Comparison of ENCODE assay signal across 12 cellular contexts in genomic region chr11:2390091-2390870, GRCh38.
A peak's percentile ranks its signal among the peaks of the same experiment; 100 is the strongest.
DNase-seq lines count a peak whose midpoint lies in the region; TF ChIP-seq lines count a peak whose summit lies in the region.
"Had no signal": no experiment of that assay in that cellular context is flagged by ENCODE, and none has a peak within 500 bp of the region (broad histone marks: within the 10 kb centered on the region; RNA-seq: fewer than 3 reads in every experiment).

No MANE protein-coding gene starts in this region.

- H3K9me3 Mint-ChIP-seq in activated naive CD4-positive, alpha-beta T cell treated with anti-CD3 and anti-CD28 coated beads, Interleukin-2, amount 50 U/mL, for 24 hours, result no peaks in the 10 kb centered on the region

- H3K27ac ChIP-seq in cingulate gyrus (ENCODE audit: low read depth, low read length) (peak overlapping the region; percentile 65), mucosa of rectum (ENCODE audit: low read depth in 2 of 2, low read length in 2 of 2) (peak overlapping the region; percentile 55 to 80), tibial artery (peak overlapping the region; percentile 63 to 69)

- H3K36me3 ChIP-seq in mucosa of rectum (ENCODE audit: control insufficient read depth in 2 of 2, insufficient read depth in 2 of 2, low read length in 2 of 2), result peaks cover 7 to 15% of the 10 kb centered on the region in 2 donors
- peaks cover 5 to 51% (median 47%) of the 10 kb centered on the region in 3 donors for H3K36me3 ChIP-seq in tibial artery

- intact Hi-C loops in tibial artery (cut with DNase I; ENCODE audit: low total_unique reads), result no loop called here

- H3K4me1 ChIP-seq in mucosa of rectum (ENCODE audit: control insufficient read depth in 2 of 2, insufficient read depth in 2 of 2, low read length in 2 of 2) (peaks cover 15 to 46% of the 10 kb centered on the region in 2 donors), tibial artery (peaks cover 0 to 69% (median 61%) of the 10 kb centered on the region in 4 donors)

- H3K4me3 Mint-ChIP-seq in activated naive CD4-positive, alpha-beta T cell treated with anti-CD3 and anti-CD28 coated beads, Interleukin-2, amount 50 U/mL, for 24 hours, result no peak overlapping the region

- peaks cover 39% of the 10 kb centered on the region for H3K4me1 Mint-ChIP-seq in activated naive CD4-positive, alpha-beta T cell treated with anti-CD3 and anti-CD28 coated beads, Interleukin-2, amount 50 U/mL, for 24 hours

- DNase-seq in activated naive CD4-positive, alpha-beta T cell treated with anti-CD3 and anti-CD28 coated beads, Interleukin-2, amount 50 U/mL, for 16 hours, result no peak
- DNase-seq in tibial artery (no peak), COR-L47 (lab: John Stamatoyannopoulos, UW) (no peak), cortex of kidney (lab: John Stamatoyannopoulos, UW) (no peak), AG08395 (ENCODE audit: low spot score) (no peak)
- DNase-seq: activated gamma-delta T cell, AML-193, NCI-H510A had no signal

- H3K36me3 Mint-ChIP-seq in activated naive CD4-positive, alpha-beta T cell treated with anti-CD3 and anti-CD28 coated beads, Interleukin-2, amount 50 U/mL, for 24 hours, result no peaks in the 10 kb centered on the region

- no peak overlapping the region for H3K4me3 ChIP-seq in mucosa of rectum (ENCODE audit: low read length in 2 of 2)
- H3K4me3 ChIP-seq in tibial artery, result no peak overlapping the region
- H3K4me3 ChIP-seq: GM12878 had no signal

- peak overlapping the region; percentile 52 for H3K27ac Mint-ChIP-seq in activated naive CD4-positive, alpha-beta T cell treated with anti-CD3 and anti-CD28 coated beads, Interleukin-2, amount 50 U/mL, for 24 hours

- no peak for TF ChIP-seq CTCF in tibial artery (IDR thresholded peaks at IDR 0.05)

- H3K27me3 ChIP-seq in mucosa of rectum (ENCODE audit: control insufficient read depth in 2 of 2, insufficient read depth in 2 of 2, low read length in 2 of 2) (no peaks in the 10 kb centered on the region), tibial artery (no peaks in the 10 kb centered on the region)

- no peaks in the 10 kb centered on the region for H3K9me3 ChIP-seq in mucosa of rectum (ENCODE audit: control insufficient read depth in 2 of 2, low read length in 2 of 2)
- no peaks in the 10 kb centered on the region for H3K9me3 ChIP-seq in tibial artery

- H3K27me3 Mint-ChIP-seq in activated naive CD4-positive, alpha-beta T cell treated with anti-CD3 and anti-CD28 coated beads, Interleukin-2, amount 50 U/mL, for 24 hours, result no peaks in the 10 kb centered on the region

- no peak overlapping the region for H3K9ac ChIP-seq in mucosa of rectum (ENCODE audit: low read depth in 1 of 2, low read length in 2 of 2)
